Comparison of ENCODE assay signal across 8 cellular contexts in the genomic region with DNA sequence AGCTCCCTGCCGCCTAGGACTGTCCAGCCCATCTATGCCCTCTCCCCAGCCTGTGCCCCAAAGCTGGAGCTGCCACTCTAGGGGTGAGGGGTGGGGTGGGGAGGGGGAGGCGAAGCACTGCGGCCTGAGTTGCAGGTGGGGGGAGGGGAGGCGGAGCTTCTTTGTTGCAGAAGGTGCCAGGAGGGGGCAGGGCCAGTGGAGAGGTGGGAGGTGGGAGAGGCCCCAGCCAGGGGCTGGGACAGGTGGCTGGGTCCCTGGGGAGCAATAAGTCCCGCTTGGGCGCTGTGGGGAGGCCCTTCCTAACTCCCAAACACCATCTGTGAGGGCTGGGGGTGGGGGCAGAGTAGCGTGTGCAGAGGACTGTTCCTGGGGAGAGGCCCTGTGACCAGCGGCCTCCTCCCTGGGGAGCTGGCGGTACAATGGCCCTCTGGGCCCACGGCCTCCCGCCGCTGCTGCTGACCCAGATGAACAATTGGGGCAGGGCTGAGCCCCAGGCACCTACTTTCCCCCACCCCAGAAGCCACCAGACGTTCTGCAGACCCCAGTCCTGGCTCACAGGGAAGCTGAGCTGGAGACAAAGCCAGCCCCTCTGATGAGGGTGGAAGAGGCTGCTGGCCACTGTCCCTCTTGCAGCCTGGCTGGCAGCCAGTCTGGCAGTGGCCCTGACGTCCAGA. TPM values are rescaled to one million over a fixed set of nuclear protein-coding genes. Genes with fewer than 3 reads are reported as not detected.
DNase-seq lines count a peak whose midpoint lies in the region; FAIRE-seq and TF ChIP-seq lines count a peak whose summit lies in the region.

No MANE protein-coding gene starts in this region.

- peak overlapping the region; percentile 35; the same call in 1 of the 2 replicates for H2BK5ac ChIP-seq in H1 (ENCODE audit: low read depth, low read length)

- H3K27me3 ChIP-seq in H1 (replicated peaks in 1 of 4; ENCODE audit: control insufficient read depth in 3 of 4, extremely low read depth in 1 of 4, insufficient read depth in 3 of 4, low read length in 3 of 4): peaks cover 24 to 55% (median 50%) of the 10 kb centered on the region in 4 experiments

- H3K9me3 ChIP-seq in H1 (ENCODE audit: insufficient read depth in 2 of 2, low read depth in 1 of 2, low read length in 1 of 2): no peaks in the 10 kb centered on the region

- peak overlapping the region; percentile 92; the same call in 1 of the 2 replicates for H2BK15ac ChIP-seq in H1 (ENCODE audit: low read length)

- H2BK120ac ChIP-seq in H1 (replicated peaks; ENCODE audit: low read depth, low read length): no peak overlapping the region

- FAIRE-seq in H54 (lab: Jason Lieb, UNC) (no peak), H1 (lab: Jason Lieb, UNC) (no peak)

- H3K36me3 ChIP-seq in H1 (ENCODE audit: control insufficient read depth in 2 of 4, insufficient read depth in 4 of 4, low read length in 3 of 4): peaks cover 0 to 1% (median 0%) of the 10 kb centered on the region in 4 experiments; a peak in 1 of 8 replicates

- H3K23me2 ChIP-seq in H1 (ENCODE audit: low read depth, low read length): peaks cover 15% of the 10 kb centered on the region; the same call in 1 of the 2 replicates

- H3K14ac ChIP-seq in H1 (ENCODE audit: insufficient read length): no peak overlapping the region

- H4K91ac ChIP-seq in H1 (replicated peaks; ENCODE audit: insufficient read length, low read length): peak overlapping the region; percentile 96

- H2BK12ac ChIP-seq in H1 (ENCODE audit: low read depth, low read length): peak overlapping the region; percentile 80; the same call in 1 of the 2 replicates

- H4K8ac ChIP-seq in H1 (ENCODE audit: extremely low read depth, insufficient read depth, low read length): peak overlapping the region; percentile 97

- peak overlapping the region; percentile 98 for H3K18ac ChIP-seq in H1 (ENCODE audit: extremely low read depth, low read length)

- TF ChIP-seq CTCF in AG04449 (IDR thresholded peaks at IDR 0.05; ENCODE audit: insufficient read depth, low read length, missing control alignments): no peak
- TF ChIP-seq CTCF in H1 (IDR thresholded peaks at IDR 0.05; ENCODE audit: control extremely low read depth in 1 of 3, insufficient read depth in 1 of 3, low read depth in 1 of 3, low read length in 3 of 3): no peak
- TF ChIP-seq CTCF in retinal pigment epithelial cell (conservative IDR thresholded peaks at IDR 0.05; ENCODE audit: low read depth, low read length): no peak

- peak overlapping the region in 1 of 4 experiments; percentile 69; a peak in 2 of 7 replicates for H3K9ac ChIP-seq in H1 (replicated peaks in 1 of 4; ENCODE audit: extremely low read depth in 1 of 4, low read depth in 3 of 4, low read length in 3 of 4)

- peak overlapping the region; percentile 82; the same call in 1 of the 2 replicates for H2BK20ac ChIP-seq in H1 (ENCODE audit: low read length)

- DNase-seq in AG04449 (ENCODE audit: low read depth, low spot score) (no peak), H54 (ENCODE audit: insufficient read length, low spot score) (peak; percentile 84), NCI-H446 (lab: John Stamatoyannopoulos, UW) (peak; percentile 77 to 93), H1 (ENCODE audit: low read depth in 1 of 2, low spot score in 2 of 2) (peak in 1 of 2 experiments; percentile 59), retinal pigment epithelial cell (ENCODE audit: low read depth) (no peak), dermis blood vessel endothelial cell (no peak)
- no peak for DNase-seq in activated CD4-positive, CD25-positive, alpha-beta regulatory T cell (lab: John Stamatoyannopoulos, UW)
- no peak for DNase-seq in stimulated activated naive CD4-positive, alpha-beta T cell (lab: John Stamatoyannopoulos, UW)

- H4K20me1 ChIP-seq in H1 (replicated peaks in 1 of 2; ENCODE audit: control insufficient read depth in 1 of 2, insufficient read depth in 2 of 2, low read length in 2 of 2): peaks cover 2 to 10% of the 10 kb centered on the region in 2 experiments

- no peak for TF ChIP-seq RAD21 in H1 (IDR thresholded peaks at IDR 0.05 in 1 of 2, conservative IDR thresholded peaks at IDR 0.05 in 1 of 2; ENCODE audit: low read depth in 2 of 2, low read length in 2 of 2)

- H3K79me2 ChIP-seq in H1 (ENCODE audit: control insufficient read depth in 1 of 2, insufficient read depth in 2 of 2, low read length in 2 of 2): no peaks in the 10 kb centered on the region

- no peak for TF ChIP-seq EP300 in H1 (IDR thresholded peaks at IDR 0.05; ENCODE audit: borderline replicate concordance in 1 of 2, low read depth in 2 of 2, low read length in 2 of 2)

- peak overlapping the region; percentile 53 for H3K4me3 ChIP-seq in AG04449 (ENCODE audit: low read depth, low read length)
- peak overlapping the region; percentile 36 to 73 (median 44) for H3K4me3 ChIP-seq in H1 (ENCODE audit: extremely low read depth in 1 of 4, insufficient read depth in 2 of 4, low read depth in 3 of 4, low read length in 4 of 4)
- H3K4me3 ChIP-seq in retinal pigment epithelial cell (ENCODE audit: low read length): peak overlapping the region; percentile 35

- H2AFZ ChIP-seq in H1 (ENCODE audit: low read length): no peak overlapping the region

- peak overlapping the region; percentile 73 for H3K56ac ChIP-seq in H1 (replicated peaks; ENCODE audit: insufficient read length, low read depth, low read length)

- no peak overlapping the region for H3K23ac ChIP-seq in H1 (ENCODE audit: insufficient read length)

- no peaks in the 10 kb centered on the region for H3K79me1 ChIP-seq in H1 (ENCODE audit: low read depth, low read length)

- POLR2A ChIA-PET in AG04449 (lab: Yijun Ruan, JAX): interaction anchor here (0.7 to 2.0 kb wide), 3 partner anchors 9 to 28 kb away, joined by 3 to 7 read pairs (median 5); partner anchors contain the start of gene TEDC2
- POLR2A ChIA-PET in H1 (lab: Charles Lee; ENCODE audit: partially characterized antibody): interaction anchor here (0.7 to 2.8 kb wide), 16 partner anchors 10 to 280 kb away, joined by 3 to 21 read pairs (median 4); partner anchors contain the start of genes AMDHD2, ATP6V0C, ECI1 and TEDC2

- CTCF ChIA-PET in AG04449 (lab: Yijun Ruan, JAX) (interaction anchor here (0.8 to 2.0 kb wide), 4 partner anchors 9 to 129 kb away, joined by 4 to 8 read pairs (median 4); partner anchors contain the start of genes ABCA3 and TEDC2), H1 (lab: Charles Lee; ENCODE audit: partially characterized antibody) (interaction anchor here (0.7 to 4.0 kb wide), 5 partner anchors 8 to 39 kb away, joined by 3 to 15 read pairs (median 5); partner anchors contain the start of gene TEDC2)

- H2AK5ac ChIP-seq in H1 (ENCODE audit: low read depth, low read length): peak overlapping the region; percentile 82; the same call in 1 of the 2 replicates

- peaks cover 0 to 41% (median 30%) of the 10 kb centered on the region in 4 experiments; a peak in 6 of 7 replicates for H3K4me1 ChIP-seq in H1 (replicated peaks in 1 of 4; ENCODE audit: control insufficient read depth in 3 of 4, insufficient read depth in 4 of 4, low read length in 3 of 4)

- H3K4me2 ChIP-seq in H1 (ENCODE audit: insufficient read depth in 1 of 2, low read depth in 2 of 2, low read length in 2 of 2): peak overlapping the region; percentile 88 to 94

- TF ChIP-seq POLR2A in H54 (IDR thresholded peaks at IDR 0.05; ENCODE audit: low read depth, low read length) (no peak), H1 (IDR thresholded peaks at IDR 0.05; ENCODE audit: control extremely low read depth in 1 of 2, low read depth in 2 of 2, low read length in 2 of 2) (no peak)

- 32% methylated on average over 11 of the region's 14 CpGs; no CpG with 5 or more reads in 1 of the 2 experiments for WGBS in H1 (ENCODE audit: extremely low coverage in 1 of 2, insufficient coverage in 1 of 2, insufficient read length in 1 of 2, insufficient replicate concordance in 2 of 2, low coverage in 1 of 2, low lambda C conversion rate in 2 of 2, missing lambda C conversion rate in 1 of 2), 2 experiments

- H3K27ac ChIP-seq in H1 (ENCODE audit: low read depth, low read length): no peak overlapping the region

- peak overlapping the region; percentile 98 for H3K4ac ChIP-seq in H1 (replicated peaks; ENCODE audit: insufficient read length, low read depth, low read length)

- H4K5ac ChIP-seq in H1 (ENCODE audit: insufficient read length, low read depth, low read length): peak overlapping the region; percentile 50

RNA-seq across cellular contexts. Expression of gene NTN3, which starts 2.2 kb away (rescaled TPM):
- total RNA-seq in H1 (2021; fragmentation: NEBNext Ultra II Directional; extraction: Animal tissue kit (Norgen Biotek cat#: 25700)): 0.34 and 0.52 TPM in 2 replicates
- polyA plus RNA-seq in H1 (2011; rRNA removed): 0.30 and 0.74 TPM in 2 replicates
- polyA plus RNA-seq in H1 (2011; cell fraction: cytosol; rRNA removed): 0.32 TPM
- polyA plus RNA-seq in H1 (2011; cell fraction: nucleus; rRNA removed): 2.5 TPM
- polyA plus RNA-seq in H1 (2012, experiment 1 of 2): 0.08 to 0.20 TPM (median 0.08 TPM) in 3 of 4 replicates, not detected in the other
- 0.10 TPM for polyA plus RNA-seq in H1 (2012, experiment 2 of 2)
- 0.10 TPM for polyA plus RNA-seq in H1 (2013, experiment 1 of 2)
- 0.15 TPM for polyA plus RNA-seq in H1 (2013, experiment 2 of 2)
- polyA minus RNA-seq in H1 (2011; rRNA and poly(A)+ RNA removed): 0.13 and 0.46 TPM in 2 replicates
- polyA minus RNA-seq in H1 (2011; cell fraction: cytosol; rRNA and poly(A)+ RNA removed): 1.1 TPM
- polyA minus RNA-seq in H1 (2011; cell fraction: nucleus; rRNA and poly(A)+ RNA removed): 4.2 TPM
- total RNA-seq in dermis blood vessel endothelial cell: not detected in 2 replicates

RNA-seq across cellular contexts. Expression of gene TBC1D24, which starts 6.1 kb away (rescaled TPM):
- 18.6 and 21.5 TPM in 2 replicates for total RNA-seq in H1 (2021; fragmentation: NEBNext Ultra II Directional; extraction: Animal tissue kit (Norgen Biotek cat#: 25700))
- 8.7 and 13.3 TPM in 2 replicates for polyA plus RNA-seq in H1 (2011; rRNA removed)
- 9.4 TPM for polyA plus RNA-seq in H1 (2011; cell fraction: cytosol; rRNA removed)
- 22.2 TPM for polyA plus RNA-seq in H1 (2011; cell fraction: nucleus; rRNA removed)
- polyA plus RNA-seq in H1 (2012, experiment 1 of 2): 7.7 to 10.3 TPM (median 9.2 TPM) in 4 replicates
- polyA plus RNA-seq in H1 (2012, experiment 2 of 2): 4.2 TPM
- 7.5 TPM for polyA plus RNA-seq in H1 (2013, experiment 1 of 2)
- 7.0 TPM for polyA plus RNA-seq in H1 (2013, experiment 2 of 2)
- 13.1 and 14.6 TPM in 2 replicates for polyA minus RNA-seq in H1 (2011; rRNA and poly(A)+ RNA removed)
- polyA minus RNA-seq in H1 (2011; cell fraction: cytosol; rRNA and poly(A)+ RNA removed): 15.0 TPM
- 13.0 TPM for polyA minus RNA-seq in H1 (2011; cell fraction: nucleus; rRNA and poly(A)+ RNA removed)
- 15.3 and 18.1 TPM in 2 replicates for total RNA-seq in dermis blood vessel endothelial cell

RNA-seq across cellular contexts. Expression of gene TEDC2, which starts 9.0 kb away (rescaled TPM):
- total RNA-seq in H1 (2021; fragmentation: NEBNext Ultra II Directional; extraction: Animal tissue kit (Norgen Biotek cat#: 25700)): 54.2 and 54.6 TPM in 2 replicates
- polyA plus RNA-seq in H1 (2011; rRNA removed): 55.6 and 71.2 TPM in 2 replicates
- 57.9 TPM for polyA plus RNA-seq in H1 (2011; cell fraction: cytosol; rRNA removed)
- polyA plus RNA-seq in H1 (2011; cell fraction: nucleus; rRNA removed): 227 TPM
- 41.6 to 54.3 TPM (median 48.8 TPM) in 4 replicates for polyA plus RNA-seq in H1 (2012, experiment 1 of 2)
- polyA plus RNA-seq in H1 (2012, experiment 2 of 2): 45.5 TPM
- polyA plus RNA-seq in H1 (2013, experiment 1 of 2): 32.6 TPM
- 32.0 TPM for polyA plus RNA-seq in H1 (2013, experiment 2 of 2)
- polyA minus RNA-seq in H1 (2011; rRNA and poly(A)+ RNA removed): 17.1 and 20.1 TPM in 2 replicates
- 27.2 TPM for polyA minus RNA-seq in H1 (2011; cell fraction: cytosol; rRNA and poly(A)+ RNA removed)
- 66.0 TPM for polyA minus RNA-seq in H1 (2011; cell fraction: nucleus; rRNA and poly(A)+ RNA removed)
- total RNA-seq in dermis blood vessel endothelial cell: 6.3 and 7.0 TPM in 2 replicates

RNA-seq across cellular contexts. Expression of gene CCNF, which starts 39.6 kb away (rescaled TPM):
- 54.3 and 55.9 TPM in 2 replicates for total RNA-seq in H1 (2021; fragmentation: NEBNext Ultra II Directional; extraction: Animal tissue kit (Norgen Biotek cat#: 25700))
- 15.4 and 25.5 TPM in 2 replicates for polyA plus RNA-seq in H1 (2011; rRNA removed)
- 19.4 TPM for polyA plus RNA-seq in H1 (2011; cell fraction: cytosol; rRNA removed)
- 33.2 TPM for polyA plus RNA-seq in H1 (2011; cell fraction: nucleus; rRNA removed)
- polyA plus RNA-seq in H1 (2012, experiment 1 of 2): 28.0 to 37.5 TPM (median 33.7 TPM) in 4 replicates
- polyA plus RNA-seq in H1 (2012, experiment 2 of 2): 38.2 TPM
- 21.7 TPM for polyA plus RNA-seq in H1 (2013, experiment 1 of 2)
- polyA plus RNA-seq in H1 (2013, experiment 2 of 2): 21.4 TPM
- 41.3 and 59.4 TPM in 2 replicates for polyA minus RNA-seq in H1 (2011; rRNA and poly(A)+ RNA removed)
- 33.2 TPM for polyA minus RNA-seq in H1 (2011; cell fraction: cytosol; rRNA and poly(A)+ RNA removed)
- 36.2 TPM for polyA minus RNA-seq in H1 (2011; cell fraction: nucleus; rRNA and poly(A)+ RNA removed)
- 22.3 and 53.1 TPM in 2 replicates for total RNA-seq in dermis blood vessel endothelial cell

RNA-seq across cellular contexts. Expression of gene ATP6V0C, which starts 44.9 kb away (rescaled TPM):
- 176 and 199 TPM in 2 replicates for total RNA-seq in H1 (2021; fragmentation: NEBNext Ultra II Directional; extraction: Animal tissue kit (Norgen Biotek cat#: 25700))
- 125 and 218 TPM in 2 replicates for polyA plus RNA-seq in H1 (2011; rRNA removed)
- 35.7 TPM for polyA plus RNA-seq in H1 (2011; cell fraction: cytosol; rRNA removed)
- 80.2 TPM for polyA plus RNA-seq in H1 (2011; cell fraction: nucleus; rRNA removed)
- 161 to 288 TPM (median 238 TPM) in 4 replicates for polyA plus RNA-seq in H1 (2012, experiment 1 of 2)
- polyA plus RNA-seq in H1 (2012, experiment 2 of 2): 371 TPM
- polyA plus RNA-seq in H1 (2013, experiment 1 of 2): 359 TPM
- polyA plus RNA-seq in H1 (2013, experiment 2 of 2): 478 TPM
- polyA minus RNA-seq in H1 (2011; rRNA and poly(A)+ RNA removed): 15.2 and 20.3 TPM in 2 replicates
- 225 TPM for polyA minus RNA-seq in H1 (2011; cell fraction: cytosol; rRNA and poly(A)+ RNA removed)
- 36.2 TPM for polyA minus RNA-seq in H1 (2011; cell fraction: nucleus; rRNA and poly(A)+ RNA removed)
- 8.2 and 14.9 TPM in 2 replicates for total RNA-seq in dermis blood vessel endothelial cell

Comparison
In these comparisons a context has a peak if more than half of its experiments do, and no peak if none do; other contexts are left out.
1. DNase-seq: peak in H54 (single experiment) and NCI-H446 (2 of 2); none in AG04449 (single experiment), retinal pigment epithelial cell (single experiment), activated CD4-positive, CD25-positive, alpha-beta regulatory T cell (0 of 4), dermis blood vessel endothelial cell (single experiment) and stimulated activated naive CD4-positive, alpha-beta T cell (0 of 6).
2. Peak in every context shown above with its lines, with median percentiles within 50 percentile points of each other: H3K4me3 ChIP-seq.